In genomic region chr6:30885999-30886896, GRCh38 we compare ENCODE assay signal across 8 cellular contexts. TPM values are rescaled to one million over a fixed set of nuclear protein-coding genes. Genes with fewer than 3 reads are reported as not detected.
DNase-seq lines count a peak whose midpoint lies in the region; ATAC-seq and TF ChIP-seq lines count a peak whose summit lies in the region.

No MANE protein-coding gene starts in this region.

- ATAC-seq in right lobe of liver: peak; percentile 6 to 65 (median 46)
- ATAC-seq in stimulated activated naive CD8-positive, alpha-beta T cell treated with anti-CD3 and anti-CD28 coated beads, Interleukin-15, Interleukin-2, amounts not matched to agents 100 U/mL and 50 U/mL, for 24 hours: peak; percentile 29
- ATAC-seq in GM19397 (IDR thresholded peaks at IDR 0.05; ENCODE audit: unreplicated experiment): no peak
- ATAC-seq in GM18861 (IDR thresholded peaks at IDR 0.05; ENCODE audit: unreplicated experiment): no peak

- no peaks in the 10 kb centered on the region for H3K36me3 ChIP-seq in CD4-positive, alpha-beta memory T cell (ENCODE audit: insufficient read depth, low read length)
- H3K36me3 ChIP-seq in HUES6 (ENCODE audit: control insufficient read depth, insufficient read depth, low read length) (peaks cover 30% of the 10 kb centered on the region), right lobe of liver (no peaks in the 10 kb centered on the region)

- H3K4me1 ChIP-seq in CD4-positive, alpha-beta memory T cell (ENCODE audit: insufficient read depth, low read length): peaks cover 31% of the 10 kb centered on the region
- peaks cover 50% of the 10 kb centered on the region for H3K4me1 ChIP-seq in HUES6 (ENCODE audit: control insufficient read depth, insufficient read depth, low read length)
- no peaks in the 10 kb centered on the region for H3K4me1 ChIP-seq in right lobe of liver

- no peak for TF ChIP-seq POLR2A in right lobe of liver (IDR thresholded peaks at IDR 0.05)

- H3K36me3 Mint-ChIP-seq in CD4-positive, alpha-beta memory T cell: peaks cover 0 to 14% of the 10 kb centered on the region in 2 donors

- peaks cover 19 to 34% (median 26%) of the 10 kb centered on the region in 4 donors for H3K4me1 Mint-ChIP-seq in CD4-positive, alpha-beta memory T cell

- peak overlapping the region in 5 of 7 donors; percentile 3 to 82 (median 70) for H3K27ac Mint-ChIP-seq in CD4-positive, alpha-beta memory T cell

- POLR2A ChIA-PET in CD4-positive, alpha-beta memory T cell (lab: Charles Lee; ENCODE audit: partially characterized antibody): no interaction called here

- H3K27ac ChIP-seq in CD4-positive, alpha-beta memory T cell (ENCODE audit: low read depth, low read length): no peak overlapping the region
- H3K27ac ChIP-seq in HUES6 (ENCODE audit: low read depth, low read length) (peak overlapping the region; percentile 54), dorsolateral prefrontal cortex (peak overlapping the region; percentile 85 to 99 (median 96)), right lobe of liver (no peak overlapping the region)

- DNase-seq in CD4-positive, alpha-beta memory T cell: no peak
- DNase-seq in SW480 (ENCODE audit: low spot score): peak; percentile 97
- peak in 9 of 10 donors; percentile 68 to 89 (median 79) for DNase-seq in dorsolateral prefrontal cortex
- DNase-seq in right lobe of liver: peak in 2 of 3 donors; percentile 52 to 65
- no peak for DNase-seq in stimulated activated naive CD8-positive, alpha-beta T cell treated with anti-CD3 and anti-CD28 coated beads, Interleukin-15, Interleukin-2, amounts not matched to agents 100 U/mL and 50 U/mL, for 24 hours

- TF ChIP-seq CTCF in dorsolateral prefrontal cortex (IDR thresholded peaks at IDR 0.05 in 54 of 56, conservative IDR thresholded peaks at IDR 0.05 in 2 of 56; ENCODE audit: low read depth in 1 of 56, partially characterized antibody in 56 of 56) (no peak), right lobe of liver (IDR thresholded peaks at IDR 0.05) (no peak)

- H3K4me3 ChIP-seq in CD4-positive, alpha-beta memory T cell (ENCODE audit: low read length in 2 of 2): no peak overlapping the region
- H3K4me3 ChIP-seq in HUES6 (ENCODE audit: low read depth, low read length): peak overlapping the region; percentile 79
- H3K4me3 ChIP-seq in dorsolateral prefrontal cortex: peak overlapping the region; percentile 52 to 90 (median 79)
- no peak overlapping the region for H3K4me3 ChIP-seq in right lobe of liver

- CTCF ChIA-PET in CD4-positive, alpha-beta memory T cell (lab: Charles Lee; ENCODE audit: partially characterized antibody): interaction anchor here (2.3 to 12.0 kb wide), 2 partner anchors 56 to 194 kb away, joined by 8 to 262 read pairs; no protein-coding TSS in a partner anchor

- intact Hi-C loops in CD4-positive, alpha-beta memory T cell (cut with micrococcal nuclease): no loop called here
- intact Hi-C loops in dorsolateral prefrontal cortex (cut with DNase I) (loop anchor here in 1 of 2 donors (2.0 kb wide), 1 partner anchor 29 kb away; the partner anchor contains the start of gene VARS2), right lobe of liver (cut with DNase I) (loop anchor here in 1 of 2 donors (10.0 kb wide), 1 partner anchor 61 kb away; no protein-coding TSS in a partner anchor)

- H3K9me3 Mint-ChIP-seq in CD4-positive, alpha-beta memory T cell: no peaks in the 10 kb centered on the region

- no peaks in the 10 kb centered on the region for H3K27me3 ChIP-seq in CD4-positive, alpha-beta memory T cell (ENCODE audit: insufficient read depth, low read length)
- H3K27me3 ChIP-seq in HUES6 (ENCODE audit: control insufficient read depth, insufficient read depth, low read length) (no peaks in the 10 kb centered on the region), dorsolateral prefrontal cortex (no peaks in the 10 kb centered on the region), right lobe of liver (no peaks in the 10 kb centered on the region)

- H3K27me3 Mint-ChIP-seq in CD4-positive, alpha-beta memory T cell: no peaks in the 10 kb centered on the region

- peak overlapping the region; percentile 69 for H3K9ac ChIP-seq in HUES6 (ENCODE audit: low read length)

- peak overlapping the region; percentile 77 to 87 (median 84) for H3K4me3 Mint-ChIP-seq in CD4-positive, alpha-beta memory T cell

- 34% methylated on average over 10 of the region's 18 CpGs for WGBS in right lobe of liver (ENCODE audit: insufficient coverage, low coverage, low lambda C conversion rate, missing lambda C conversion rate)

- no peaks in the 10 kb centered on the region for H3K9me3 ChIP-seq in CD4-positive, alpha-beta memory T cell (ENCODE audit: control insufficient read depth in 1 of 2, low read length in 2 of 2)
- H3K9me3 ChIP-seq in HUES6 (ENCODE audit: control insufficient read depth, insufficient read depth, low read depth, low read length) (no peaks in the 10 kb centered on the region), right lobe of liver (no peaks in the 10 kb centered on the region)

RNA-seq across cellular contexts. Expression of gene DDR1, which starts 1.9 kb away (rescaled TPM):
- 10 to 100 TPM; 10.2 to 13.1 TPM for total RNA-seq in CD4-positive, alpha-beta memory T cell
- polyA plus RNA-seq in CD4-positive, alpha-beta memory T cell: 1 to 10 TPM; 1.4 to 3.1 TPM
- total RNA-seq in dorsolateral prefrontal cortex (100 to 1,000 TPM; 100 to 498 (median 195) TPM), right lobe of liver (1 to 10 TPM; 3.2 to 9.9 (median 5.0) TPM)

RNA-seq across cellular contexts. Expression of gene GTF2H4, which starts 21.8 kb away (rescaled TPM):
- total RNA-seq in CD4-positive, alpha-beta memory T cell: 10 to 100 TPM; 36.5 to 39.7 TPM
- polyA plus RNA-seq in CD4-positive, alpha-beta memory T cell: 1 to 10 TPM; 3.7 to 9.5 TPM
- 100 to 1,000 TPM in 1 of 120 experiments, 10 to 100 TPM in 119; 24.7 to 107 (median 48.9) TPM for total RNA-seq in dorsolateral prefrontal cortex
- 10 to 100 TPM in 4 of 6 experiments, 1 to 10 TPM in 2; 3.6 to 21.1 (median 17.3) TPM for total RNA-seq in right lobe of liver

RNA-seq across cellular contexts. Expression of gene VARS2, which starts 27.8 kb away (rescaled TPM):
- total RNA-seq in CD4-positive, alpha-beta memory T cell: 10 to 100 TPM; 34.9 to 37.8 TPM
- 10 to 100 TPM; 16.3 to 17.0 TPM for polyA plus RNA-seq in CD4-positive, alpha-beta memory T cell
- total RNA-seq in dorsolateral prefrontal cortex: 10 to 100 TPM; 27.9 to 82.8 (median 48.0) TPM
- 10 to 100 TPM; 21.5 to 36.1 (median 25.9) TPM for total RNA-seq in right lobe of liver

RNA-seq across cellular contexts. Expression of gene SFTA2, which starts 45.7 kb away (rescaled TPM):
- total RNA-seq in CD4-positive, alpha-beta memory T cell: under 1 TPM in 1 of 2 experiments, not detected in 1; 0.44 TPM
- not detected for polyA plus RNA-seq in CD4-positive, alpha-beta memory T cell
- total RNA-seq in dorsolateral prefrontal cortex (under 1 TPM in 7 of 120 experiments, not detected in 113; 0.39 to 0.85 (median 0.66) TPM), right lobe of liver (not detected)

RNA-seq across cellular contexts. Expression of gene MUCL3, which starts 54.5 kb away (rescaled TPM):
- total RNA-seq in CD4-positive, alpha-beta memory T cell: not detected
- polyA plus RNA-seq in CD4-positive, alpha-beta memory T cell: not detected
- not detected for total RNA-seq in dorsolateral prefrontal cortex
- total RNA-seq in right lobe of liver: not detected

Comparison
In these comparisons a context has a peak if more than half of its experiments do, and no peak if none do; other contexts are left out.
1. DNase-seq: peak in SW480 (single experiment), dorsolateral prefrontal cortex (9 of 10) and right lobe of liver (2 of 3); none in CD4-positive, alpha-beta memory T cell (0 of 5) and stimulated activated naive CD8-positive, alpha-beta T cell treated with anti-CD3 and anti-CD28 coated beads, Interleukin-15, Interleukin-2, amounts not matched to agents 100 U/mL and 50 U/mL, for 24 hours (single experiment).
2. H3K27ac ChIP-seq: peak in HUES6 (single experiment) and dorsolateral prefrontal cortex (59 of 59); none in CD4-positive, alpha-beta memory T cell (single experiment) and right lobe of liver (0 of 3).
3. H3K4me3 ChIP-seq: peak in HUES6 (single experiment) and dorsolateral prefrontal cortex (59 of 59); none in CD4-positive, alpha-beta memory T cell (0 of 2) and right lobe of liver (0 of 3).
4. ATAC-seq: peak in right lobe of liver (4 of 4) and stimulated activated naive CD8-positive, alpha-beta T cell treated with anti-CD3 and anti-CD28 coated beads, Interleukin-15, Interleukin-2, amounts not matched to agents 100 U/mL and 50 U/mL, for 24 hours (single experiment); none in GM19397 (single experiment) and GM18861 (single experiment).
5. RNA of gene DDR1, which starts 1.9 kb away (total RNA-seq): 100 to 498 TPM in dorsolateral prefrontal cortex; 10.2 to 13.1 TPM in CD4-positive, alpha-beta memory T cell and 3.2 to 9.9 TPM in right lobe of liver; every median in the first group is over 4 times any median in the second.